ENCODE assay signal across 9 cellular contexts in genomic region chr10:69349542-69349888, GRCh38.
DNase-seq lines count a peak whose midpoint lies in the region; ATAC-seq and TF ChIP-seq lines count a peak whose summit lies in the region.
"Had no signal": no experiment of that assay in that cellular context is flagged by ENCODE, and none has a peak within 500 bp of the region (broad histone marks: within the 10 kb centered on the region; RNA-seq: fewer than 3 reads in every experiment).

No MANE protein-coding gene starts in this region.

- TF ChIP-seq CTCF in HL-60 (IDR thresholded peaks at IDR 0.05; ENCODE audit: insufficient read depth, low read length) (no peak), breast epithelium (IDR thresholded peaks at IDR 0.05) (no peak), neutrophil (IDR thresholded peaks at IDR 0.05) (no peak)

- H3K4me2 ChIP-seq in BLaER1, result peak overlapping the region; percentile 58

- H4K20me1 ChIP-seq in BLaER1, result peaks cover 8% of the 10 kb centered on the region; the same call in 1 of the 2 replicates

- H3K36me3 ChIP-seq in BLaER1, result peaks cover 41% of the 10 kb centered on the region
- no peaks in the 10 kb centered on the region for H3K36me3 ChIP-seq in breast epithelium
- peaks cover 2% of the 10 kb centered on the region for H3K36me3 ChIP-seq in neutrophil

- H3K27ac ChIP-seq in BLaER1 (peak overlapping the region; percentile 33; the same call in 1 of the 2 replicates), HL-60 (replicated peaks) (peak overlapping the region; percentile 69), breast epithelium (peak overlapping the region; percentile 74 to 79), neutrophil (peak overlapping the region; percentile 84)

- no peak for ATAC-seq in HG02798 (IDR thresholded peaks at IDR 0.05; ENCODE audit: poor library complexity, unreplicated experiment)
- ATAC-seq in GM18909 (IDR thresholded peaks at IDR 0.05; ENCODE audit: poor library complexity, unreplicated experiment), result no peak
- ATAC-seq in activated CD4-positive, CD25-positive, alpha-beta regulatory T cell treated with anti-CD3 and anti-CD28 coated beads, Interleukin-2, amount 50 U/mL, for 24 hours, result no peak

- no peaks in the 10 kb centered on the region for H3K9me3 ChIP-seq in BLaER1
- H3K9me3 ChIP-seq in breast epithelium, result no peaks in the 10 kb centered on the region
- H3K9me3 ChIP-seq in neutrophil, result no peaks in the 10 kb centered on the region

- intact Hi-C loops in breast epithelium (cut with DNase I; ENCODE audit: low total_unique reads), result no loop called here

- TF ChIP-seq POLR2A in breast epithelium (IDR thresholded peaks at IDR 0.05), result no peak

- no peak overlapping the region for H3K9ac ChIP-seq in BLaER1

- no peaks in the 10 kb centered on the region for H3K27me3 ChIP-seq in BLaER1
- no peaks in the 10 kb centered on the region for H3K27me3 ChIP-seq in HL-60 (ENCODE audit: insufficient read depth, poor library complexity, severe bottlenecking)
- H3K27me3 ChIP-seq in breast epithelium, result no peaks in the 10 kb centered on the region
- no peaks in the 10 kb centered on the region for H3K27me3 ChIP-seq in neutrophil

- no peak overlapping the region for H3K4me3 ChIP-seq in BLaER1
- H3K4me3 ChIP-seq in HL-60 (replicated peaks; ENCODE audit: insufficient read depth, low read length), result no peak overlapping the region
- no peak overlapping the region for H3K4me3 ChIP-seq in breast epithelium
- peak overlapping the region; percentile 7 to 39 for H3K4me3 ChIP-seq in neutrophil (ENCODE audit: low read depth in 1 of 2, low read length in 1 of 2)

- DNase-seq in HL-60 (ENCODE audit: low read depth in 1 of 2, low spot score in 1 of 2) (no peak), breast epithelium (ENCODE audit: low spot score in 2 of 2) (no peak), HK-2 (ENCODE audit: unreplicated experiment) (no peak)
- DNase-seq: activated CD4-positive, CD25-positive, alpha-beta regulatory T cell treated with anti-CD3 and anti-CD28 coated beads, Interleukin-2, amount 50 U/mL, for 72 hours had no signal

- H3K4me1 ChIP-seq in BLaER1 (peaks cover 49% of the 10 kb centered on the region), breast epithelium (peaks cover 0 to 3% of the 10 kb centered on the region in 2 donors), neutrophil (ENCODE audit: control insufficient read depth in 1 of 2, insufficient read depth in 1 of 2, low read depth in 1 of 2, low read length in 1 of 2) (peaks cover 60% of the 10 kb centered on the region in 2 experiments)

Comparison
In these comparisons a context has a peak if more than half of its experiments do, and no peak if none do; other contexts are left out.
1. H3K27ac ChIP-seq: peak in every context shown above with its lines; median percentile 84 in neutrophil; 76 in breast epithelium; 69 in HL-60; 33 in BLaER1.
2. H3K4me3 ChIP-seq: peak in neutrophil (2 of 2); none in BLaER1 (single experiment), HL-60 (single experiment) and breast epithelium (0 of 3).